ENCODE assay signal across 28 cellular contexts in genomic region chr5:72183231-72183630, GRCh38.
DNase-seq lines count a peak whose midpoint lies in the region; ATAC-seq lines count a peak whose summit lies in the region.
"Had no signal": no experiment of that assay in that cellular context is flagged by ENCODE, and none has a peak within 500 bp of the region (broad histone marks: within the 10 kb centered on the region; RNA-seq: fewer than 3 reads in every experiment).

No MANE protein-coding gene starts in this region.

- no CpG with 5 or more reads among the region's 7 CpGs for WGBS in mesendoderm (ENCODE audit: extremely low coverage, insufficient coverage, low lambda C conversion rate)
- WGBS in aorta, 2 donors, result 18 to 23% methylated on average over 7 of the region's 7 CpGs

- no peak overlapping the region for H2AK5ac ChIP-seq in mesendoderm (ENCODE audit: low read length)

- no peak overlapping the region for H3K18ac ChIP-seq in mesendoderm (ENCODE audit: low read length)

- peak overlapping the region; percentile 24 for H3K23ac ChIP-seq in mesendoderm (ENCODE audit: low read length)

- H4K5ac ChIP-seq in mesendoderm (ENCODE audit: low read length), result no peak overlapping the region

- no peak overlapping the region for H3K4ac ChIP-seq in mesendoderm (ENCODE audit: low read depth, low read length)

- H3K36me3 ChIP-seq in mesendoderm (ENCODE audit: control insufficient read depth, insufficient read depth, low read length) (peaks cover 8% of the 10 kb centered on the region), aorta (ENCODE audit: control insufficient read depth in 1 of 2, insufficient read depth in 2 of 2, low read length in 1 of 2) (peaks cover 5 to 12% of the 10 kb centered on the region in 2 donors)
- H3K36me3 ChIP-seq: colonic mucosa, gastrocnemius medialis had no signal

- DNase-seq in NCI-H1436 (lab: John Stamatoyannopoulos, UW) (peak; percentile 18), NCI-H1436 treated with DMSO at 0.1 percent for 48 hours (lab: John Stamatoyannopoulos, UW) (no peak), caudate nucleus (lab: John Stamatoyannopoulos, UW) (peak in 3 of 61 donors; percentile 19 to 30 (median 21)), mesendoderm (no peak), aorta (no peak), SW480 (ENCODE audit: low spot score) (no peak)
- DNase-seq in NK-92 treated with Interleukin-12 subunit alpha and Interleukin-12 subunit beta, amount 100 ng/mL, for 24 hours (lab: John Stamatoyannopoulos, UW), result no peak
- DNase-seq: 8988T; activated CD4-positive, alpha-beta T cell treated with anti-CD3 and anti-CD28 coated beads, Interleukin-2, amount 50 U/mL, for 4 hours; activated CD8-positive, alpha-beta memory T cell treated with anti-CD3 and anti-CD28 coated beads, Interleukin-2, amount 50 U/mL, for 4 hours; activated naive CD8-positive, alpha-beta T cell treated with anti-CD3 and anti-CD28 coated beads for 36 hours; AML-193; brain microvascular endothelial cell; CD4-positive, alpha-beta memory T cell; colonic mucosa; DMS153; gastrocnemius medialis; GOT3; kidney; NCI-H1694; NCI-H69; stimulated activated naive CD8-positive, alpha-beta T cell treated with anti-CD3 and anti-CD28 coated beads, Interleukin-15, Interleukin-2, amounts not matched to agents 100 U/mL and 50 U/mL, for 24 hours; T-helper 9 cell had no signal

- no peak overlapping the region for H3K56ac ChIP-seq in mesendoderm (ENCODE audit: low read length)

- intact Hi-C loops in aorta (cut with DNase I), result loop anchor here in 1 of 2 donors (5.0 kb wide), 2 partner anchors 41 to 71 kb away; no protein-coding TSS in a partner anchor

- no peak overlapping the region for H2BK120ac ChIP-seq in mesendoderm (ENCODE audit: low read depth, low read length)

- no peak overlapping the region for H2BK15ac ChIP-seq in mesendoderm (replicated peaks; ENCODE audit: low read depth)

- no peak overlapping the region for H3K9ac ChIP-seq in mesendoderm (ENCODE audit: low read length)
- H3K9ac ChIP-seq: KMS-11 had no signal

- H3K4me3 ChIP-seq in mesendoderm (ENCODE audit: low read length) (no peak overlapping the region), aorta (ENCODE audit: low read length in 2 of 2) (no peak overlapping the region)
- H3K4me3 ChIP-seq: colonic mucosa, gastrocnemius medialis had no signal

- H3K4me1 ChIP-seq in mesendoderm (ENCODE audit: control insufficient read depth, low read depth, low read length) (no peaks in the 10 kb centered on the region), aorta (ENCODE audit: control insufficient read depth in 1 of 2, insufficient read depth in 2 of 2, low read length in 2 of 2) (peaks cover 11 to 12% of the 10 kb centered on the region in 2 donors)
- H3K4me1 ChIP-seq: colonic mucosa had no signal

- H3K4me2 ChIP-seq in mesendoderm (ENCODE audit: low read length), result no peak overlapping the region
- H3K4me2 ChIP-seq: KMS-11 had no signal

- H3K27me3 ChIP-seq in mesendoderm (ENCODE audit: insufficient read depth, low read length, poor library complexity) (no peaks in the 10 kb centered on the region), aorta (ENCODE audit: control insufficient read depth in 1 of 2, insufficient read depth in 2 of 2, low read length in 1 of 2) (no peaks in the 10 kb centered on the region)
- H3K27me3 ChIP-seq: brain microvascular endothelial cell, colonic mucosa had no signal

- ATAC-seq in aorta (ENCODE audit: low FRiP score) (no peak), GM21528 (IDR thresholded peaks at IDR 0.05; ENCODE audit: low FRiP score, unreplicated experiment) (no peak)
- ATAC-seq: gastrocnemius medialis; natural killer cell treated with Interleukin-12 subunit alpha and Interleukin-12 subunit beta and Interleukin-15 and Interleukin-18, amount 100 ng/mL, for 72 hours; sciatic nerve; stimulated activated naive CD8-positive, alpha-beta T cell treated with anti-CD3 and anti-CD28 coated beads, Interleukin-15, Interleukin-2, amounts not matched to agents 100 U/mL and 50 U/mL, for 24 hours had no signal

- H2BK5ac ChIP-seq in mesendoderm (ENCODE audit: low read length), result no peak overlapping the region

- no peaks in the 10 kb centered on the region for H3K79me2 ChIP-seq in mesendoderm (ENCODE audit: control insufficient read depth, insufficient read depth, low read length)

- peaks cover 21% of the 10 kb centered on the region for H3K79me1 ChIP-seq in mesendoderm (ENCODE audit: low read length)

- H4K8ac ChIP-seq in mesendoderm (ENCODE audit: low read depth, low read length), result no peak overlapping the region

- H3K9me3 ChIP-seq in aorta (ENCODE audit: control insufficient read depth, low read length), result no peaks in the 10 kb centered on the region
- H3K9me3 ChIP-seq: colonic mucosa, gastrocnemius medialis had no signal

- H3K27ac ChIP-seq in caudate nucleus (ENCODE audit: low read depth, low read length), result peak overlapping the region; percentile 20
- H3K27ac ChIP-seq in mesendoderm (ENCODE audit: low read depth, low read length), result no peak overlapping the region
- peak overlapping the region; percentile 44 to 85 for H3K27ac ChIP-seq in aorta (ENCODE audit: low read depth in 1 of 2, low read length in 2 of 2)
- H3K27ac ChIP-seq: brain microvascular endothelial cell, colonic mucosa, gastrocnemius medialis, KMS-11, RWPE1 had no signal
